In the genomic region with DNA sequence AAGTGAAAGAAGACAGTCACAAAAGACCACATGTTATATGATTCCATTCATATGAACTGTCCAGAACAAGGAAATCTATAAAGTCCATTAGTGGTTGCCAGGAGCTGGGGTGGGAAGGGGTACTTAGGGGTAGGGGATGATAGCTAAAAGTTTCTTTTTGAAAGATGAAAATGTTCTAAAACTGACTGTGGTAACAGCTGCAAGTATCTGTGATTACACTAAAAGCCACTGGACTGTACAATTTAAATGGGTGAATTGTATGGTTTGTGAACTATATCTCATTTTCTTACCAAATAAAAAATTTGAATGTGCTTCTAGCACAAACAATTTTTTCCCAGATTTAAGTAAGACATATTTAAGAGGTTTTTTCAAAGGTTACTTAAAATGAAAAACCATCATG, we compare ENCODE assay signal across 9 cellular contexts. TPM values are rescaled to one million over a fixed set of nuclear protein-coding genes. Genes with fewer than 3 reads are reported as not detected.
A peak's percentile ranks its signal among the peaks of the same experiment; 100 is the strongest.
DNase-seq lines count a peak whose midpoint lies in the region; ATAC-seq, FAIRE-seq and TF ChIP-seq lines count a peak whose summit lies in the region.
"Had no signal": no experiment of that assay in that cellular context is flagged by ENCODE, and none has a peak within 500 bp of the region (broad histone marks: within the 10 kb centered on the region; RNA-seq: fewer than 3 reads in every experiment).

No MANE protein-coding gene starts in this region.

- ATAC-seq in pancreas (peak in 3 of 4 donors; percentile 6 to 27 (median 26)), HG03196 (IDR thresholded peaks at IDR 0.05; ENCODE audit: unreplicated experiment) (no peak), GM18858 (IDR thresholded peaks at IDR 0.05; ENCODE audit: unreplicated experiment) (no peak), GM19463 (IDR thresholded peaks at IDR 0.05; ENCODE audit: unreplicated experiment) (no peak), GM19328 (IDR thresholded peaks at IDR 0.05; ENCODE audit: unreplicated experiment) (no peak)

- no peak overlapping the region for H3K4me3 Mint-ChIP-seq in CD8-positive, alpha-beta memory T cell

- peaks cover 0 to 2% (median 0%) of the 10 kb centered on the region in 3 donors for H3K36me3 Mint-ChIP-seq in CD8-positive, alpha-beta memory T cell

- intact Hi-C loops in pancreas (cut with DNase I): no loop called here

- peaks cover 9% of the 10 kb centered on the region for H3K4me1 ChIP-seq in CD8-positive, alpha-beta memory T cell (ENCODE audit: insufficient read depth, low read length)
- H3K4me1 ChIP-seq in duodenal mucosa (ENCODE audit: control insufficient read depth in 1 of 2, insufficient read depth in 2 of 2, low read length in 2 of 2) (peaks cover 12 to 20% of the 10 kb centered on the region in 2 donors), pancreas (peaks cover 30 to 65% (median 64%) of the 10 kb centered on the region in 3 donors)

- DNase-seq in CD8-positive, alpha-beta memory T cell: no peak
- no peak for DNase-seq in LNCaP clone FGC (ENCODE audit: low read depth)
- DNase-seq in pancreas: no peak

- POLR2A ChIA-PET in CD8-positive, alpha-beta memory T cell (lab: Charles Lee): no interaction called here

- FAIRE-seq in pancreas (lab: Jason Lieb, UNC): no peak

- peak overlapping the region; percentile 2 to 35 for H3K9ac ChIP-seq in duodenal mucosa (ENCODE audit: low read depth in 1 of 2, low read length in 2 of 2)

- no peaks in the 10 kb centered on the region for H3K9me3 ChIP-seq in CD8-positive, alpha-beta memory T cell (ENCODE audit: low read length)
- H3K9me3 ChIP-seq in duodenal mucosa (ENCODE audit: control insufficient read depth in 1 of 2, low read length in 2 of 2) (no peaks in the 10 kb centered on the region), pancreas (no peaks in the 10 kb centered on the region)

- no peaks in the 10 kb centered on the region for H3K27me3 Mint-ChIP-seq in CD8-positive, alpha-beta memory T cell

- peak overlapping the region; percentile 17 for H3K27ac ChIP-seq in CD8-positive, alpha-beta memory T cell (ENCODE audit: low read depth, low read length)
- H3K27ac ChIP-seq in duodenal mucosa (ENCODE audit: low read depth, low read length) (no peak overlapping the region), pancreas (peak overlapping the region; percentile 52 to 74 (median 66))
- H3K27ac ChIP-seq: epithelial cell of prostate had no signal

- H3K9me3 Mint-ChIP-seq in CD8-positive, alpha-beta memory T cell: no peaks in the 10 kb centered on the region

- H3K4me1 Mint-ChIP-seq in CD8-positive, alpha-beta memory T cell: peaks cover 10 to 13% (median 12%) of the 10 kb centered on the region in 3 donors

- H3K4me3 ChIP-seq in CD8-positive, alpha-beta memory T cell (ENCODE audit: low read length): no peak overlapping the region
- H3K4me3 ChIP-seq in LNCaP clone FGC (ENCODE audit: low read depth, low read length): peak overlapping the region; percentile 43
- H3K4me3 ChIP-seq in duodenal mucosa (ENCODE audit: low read depth in 1 of 2, low read length in 2 of 2): peak overlapping the region in 1 of 2 donors; percentile 44
- H3K4me3 ChIP-seq in pancreas: peak overlapping the region in 2 of 4 donors; percentile 2 to 5

- peak overlapping the region in 3 of 8 donors; percentile 46 to 65 (median 56) for H3K27ac Mint-ChIP-seq in CD8-positive, alpha-beta memory T cell

- H3K27me3 ChIP-seq in CD8-positive, alpha-beta memory T cell (ENCODE audit: insufficient read depth, low read length, poor library complexity, severe bottlenecking): no peaks in the 10 kb centered on the region
- H3K27me3 ChIP-seq in duodenal mucosa (ENCODE audit: control insufficient read depth in 1 of 2, insufficient read depth in 2 of 2, low read length in 2 of 2): no peaks in the 10 kb centered on the region
- no peaks in the 10 kb centered on the region for H3K27me3 ChIP-seq in pancreas

- CTCF ChIA-PET in CD8-positive, alpha-beta memory T cell (lab: Charles Lee): interaction anchor here (0.6 to 1.3 kb wide), 2 partner anchors 11 to 35 kb away, joined by 3 to 4 read pairs; no protein-coding TSS in a partner anchor

- no peaks in the 10 kb centered on the region for H3K36me3 ChIP-seq in CD8-positive, alpha-beta memory T cell (ENCODE audit: insufficient read depth, low read length)
- H3K36me3 ChIP-seq in duodenal mucosa (ENCODE audit: control insufficient read depth in 1 of 2, insufficient read depth in 2 of 2, low read length in 2 of 2) (peaks cover 0 to 7% of the 10 kb centered on the region in 2 donors), pancreas (no peaks in the 10 kb centered on the region)

- TF ChIP-seq CTCF in LNCaP clone FGC (IDR thresholded peaks at IDR 0.05; ENCODE audit: control insufficient read depth, extremely low read depth, insufficient read depth) (no peak), pancreas (IDR thresholded peaks at IDR 0.05) (no peak)

RNA-seq across cellular contexts. Expression of a gene that starts 22.1 kb away (rescaled TPM):
- 10 to 100 TPM; 11.6 to 14.0 TPM for total RNA-seq in CD8-positive, alpha-beta memory T cell
- polyA plus RNA-seq in CD8-positive, alpha-beta memory T cell: 3.1 TPM
- 10 to 100 TPM; 17.4 to 37.2 (median 26.8) TPM for total RNA-seq in pancreas
- 100 to 1,000 TPM in 1 of 2 donors, 10 to 100 TPM in 1; 63.1 to 110 TPM for polyA plus RNA-seq in pancreas

Comparison
In these comparisons a context has a peak if more than half of its experiments do, and no peak if none do; other contexts are left out.
1. ATAC-seq: peak in pancreas (3 of 4); none in HG03196 (single experiment), GM18858 (single experiment), GM19463 (single experiment) and GM19328 (single experiment).